Comparison of ENCODE assay signal across 8 cellular contexts in genomic region chr5:179345429-179346321, GRCh38. TPM values are rescaled to one million over a fixed set of nuclear protein-coding genes. Genes with fewer than 3 reads are reported as not detected.
A peak's percentile ranks its signal among the peaks of the same experiment; 100 is the strongest.
DNase-seq lines count a peak whose midpoint lies in the region; ATAC-seq and TF ChIP-seq lines count a peak whose summit lies in the region.

TSS of gene ADAMTS2 (minus strand) at chr5:179345461. CDS start at chr5:179345328, 133 bp downstream.

- CTCF ChIA-PET in activated CD4-positive, alpha-beta memory T cell treated with anti-CD3 and anti-CD28 coated beads for 36 hours (lab: Charles Lee), result no interaction called here
- CTCF ChIA-PET in activated CD4-positive, alpha-beta memory T cell treated with anti-CD3 and anti-CD28 coated beads, Interleukin-2, amount 10 ng/mL, durations not matched to agents 7 days and 5 days (lab: Charles Lee), result no interaction called here

- no peaks in the 10 kb centered on the region for H3K36me3 Mint-ChIP-seq in activated CD4-positive, alpha-beta memory T cell treated with anti-CD3 and anti-CD28 coated beads for 36 hours
- H3K36me3 Mint-ChIP-seq in activated CD4-positive, alpha-beta memory T cell treated with anti-CD3 and anti-CD28 coated beads, Interleukin-2, amount 10 ng/mL, durations not matched to agents 7 days and 5 days (ENCODE audit: low read depth), result no peaks in the 10 kb centered on the region
- H3K36me3 Mint-ChIP-seq in glutamatergic neuron (ENCODE audit: unreplicated experiment), result peaks cover 6% of the 10 kb centered on the region
- H3K36me3 Mint-ChIP-seq in osteocyte (ENCODE audit: unreplicated experiment), result no peaks in the 10 kb centered on the region

- H3K9me3 Mint-ChIP-seq in activated CD4-positive, alpha-beta memory T cell treated with anti-CD3 and anti-CD28 coated beads for 36 hours, result no peaks in the 10 kb centered on the region
- H3K9me3 Mint-ChIP-seq in activated CD4-positive, alpha-beta memory T cell treated with anti-CD3 and anti-CD28 coated beads, Interleukin-2, amount 10 ng/mL, durations not matched to agents 7 days and 5 days, result no peaks in the 10 kb centered on the region
- peaks cover 15% of the 10 kb centered on the region for H3K9me3 Mint-ChIP-seq in glutamatergic neuron (ENCODE audit: unreplicated experiment)
- no peaks in the 10 kb centered on the region for H3K9me3 Mint-ChIP-seq in osteocyte (ENCODE audit: unreplicated experiment)

- no peak for TF ChIP-seq CTCF in WI38 (IDR thresholded peaks at IDR 0.05; ENCODE audit: low read depth, low read length)
- no peak for TF ChIP-seq CTCF in glutamatergic neuron (IDR thresholded peaks at IDR 0.05; ENCODE audit: partially characterized antibody, unreplicated experiment)
- TF ChIP-seq CTCF in osteocyte (IDR thresholded peaks at IDR 0.05), result no peak

- DNase-seq in activated CD4-positive, alpha-beta memory T cell treated with anti-CD3 and anti-CD28 coated beads for 36 hours, result peak; percentile 16
- DNase-seq in activated CD4-positive, alpha-beta memory T cell treated with anti-CD3 and anti-CD28 coated beads, Interleukin-2, amount 10 ng/mL, durations not matched to agents 7 days and 5 days, result no peak
- peak; percentile 81 for DNase-seq in glutamatergic neuron
- no peak for DNase-seq in osteocyte (ENCODE audit: extremely low spot score, unreplicated experiment)

- peak within 1 kb of the TSS; percentile 90 for H3K4me3 ChIP-seq in WI38 (ENCODE audit: low read depth, low read length)

- no peak within 1 kb of the TSS for H3K27ac Mint-ChIP-seq in activated CD4-positive, alpha-beta memory T cell treated with anti-CD3 and anti-CD28 coated beads for 36 hours
- H3K27ac Mint-ChIP-seq in activated CD4-positive, alpha-beta memory T cell treated with anti-CD3 and anti-CD28 coated beads, Interleukin-2, amount 10 ng/mL, durations not matched to agents 7 days and 5 days, result no peak within 1 kb of the TSS
- H3K27ac Mint-ChIP-seq in glutamatergic neuron (ENCODE audit: unreplicated experiment) (no peak within 1 kb of the TSS), osteocyte (ENCODE audit: unreplicated experiment) (no peak within 1 kb of the TSS)

- H3K27me3 Mint-ChIP-seq in activated CD4-positive, alpha-beta memory T cell treated with anti-CD3 and anti-CD28 coated beads for 36 hours, result peaks cover 51% of the 10 kb centered on the region
- H3K27me3 Mint-ChIP-seq in activated CD4-positive, alpha-beta memory T cell treated with anti-CD3 and anti-CD28 coated beads, Interleukin-2, amount 10 ng/mL, durations not matched to agents 7 days and 5 days, result peaks cover 52% of the 10 kb centered on the region
- H3K27me3 Mint-ChIP-seq in glutamatergic neuron (ENCODE audit: unreplicated experiment), result peaks cover 24% of the 10 kb centered on the region
- peaks cover 44% of the 10 kb centered on the region for H3K27me3 Mint-ChIP-seq in osteocyte (ENCODE audit: unreplicated experiment)

- POLR2A ChIA-PET in activated CD4-positive, alpha-beta memory T cell treated with anti-CD3 and anti-CD28 coated beads for 36 hours (lab: Charles Lee), result no interaction called here
- POLR2A ChIA-PET in activated CD4-positive, alpha-beta memory T cell treated with anti-CD3 and anti-CD28 coated beads, Interleukin-2, amount 10 ng/mL, durations not matched to agents 7 days and 5 days (lab: Charles Lee), result no interaction called here

- intact Hi-C loops in activated CD4-positive, alpha-beta memory T cell treated with anti-CD3 and anti-CD28 coated beads for 36 hours (cut with micrococcal nuclease), result no loop called here

- no peak for ATAC-seq in GM19324 (IDR thresholded peaks at IDR 0.05; ENCODE audit: low FRiP score, unreplicated experiment)
- no peak for ATAC-seq in HG03354 (IDR thresholded peaks at IDR 0.05; ENCODE audit: poor library complexity, severe bottlenecking, unreplicated experiment)
- no peak for ATAC-seq in GM21528 (IDR thresholded peaks at IDR 0.05; ENCODE audit: low FRiP score, unreplicated experiment)

- peak within 1 kb of the TSS; percentile 11 for H3K4me3 Mint-ChIP-seq in activated CD4-positive, alpha-beta memory T cell treated with anti-CD3 and anti-CD28 coated beads for 36 hours
- no peak within 1 kb of the TSS for H3K4me3 Mint-ChIP-seq in activated CD4-positive, alpha-beta memory T cell treated with anti-CD3 and anti-CD28 coated beads, Interleukin-2, amount 10 ng/mL, durations not matched to agents 7 days and 5 days
- H3K4me3 Mint-ChIP-seq in glutamatergic neuron (ENCODE audit: unreplicated experiment), result peak within 1 kb of the TSS; percentile 60
- peak within 1 kb of the TSS; percentile 56 for H3K4me3 Mint-ChIP-seq in osteocyte (ENCODE audit: unreplicated experiment)

- H3K4me1 Mint-ChIP-seq in activated CD4-positive, alpha-beta memory T cell treated with anti-CD3 and anti-CD28 coated beads for 36 hours (ENCODE audit: low read depth), result peaks cover 7% of the 10 kb centered on the region
- H3K4me1 Mint-ChIP-seq in activated CD4-positive, alpha-beta memory T cell treated with anti-CD3 and anti-CD28 coated beads, Interleukin-2, amount 10 ng/mL, durations not matched to agents 7 days and 5 days, result peaks cover 6% of the 10 kb centered on the region
- peaks cover 18% of the 10 kb centered on the region for H3K4me1 Mint-ChIP-seq in glutamatergic neuron (ENCODE audit: low read depth, unreplicated experiment)
- peaks cover 8% of the 10 kb centered on the region for H3K4me1 Mint-ChIP-seq in osteocyte (ENCODE audit: unreplicated experiment)

RNA-seq across cellular contexts. Expression of gene ADAMTS2, which starts in this region (rescaled TPM):
- not detected for total RNA-seq in activated CD4-positive, alpha-beta memory T cell treated with anti-CD3 and anti-CD28 coated beads for 36 hours
- not detected for total RNA-seq in activated CD4-positive, alpha-beta memory T cell treated with anti-CD3 and anti-CD28 coated beads, Interleukin-2, amount 10 ng/mL, durations not matched to agents 7 days and 5 days
- total RNA-seq in glutamatergic neuron (ENCODE audit: unreplicated experiment) (23.5 TPM), osteocyte (10.7 and 12.2 TPM in 2 replicates)

Comparison
In these comparisons a context has a peak if more than half of its experiments do, and no peak if none do; other contexts are left out.
1. RNA of gene ADAMTS2 (total RNA-seq): 23.5 TPM in glutamatergic neuron (single experiment) and 10.7 to 12.2 TPM in osteocyte; not detected in activated CD4-positive, alpha-beta memory T cell treated with anti-CD3 and anti-CD28 coated beads for 36 hours and not detected in activated CD4-positive, alpha-beta memory T cell treated with anti-CD3 and anti-CD28 coated beads, Interleukin-2, amount 10 ng/mL, durations not matched to agents 7 days and 5 days; every median in the first group is over 10 times any median in the second.
2. Peak in DNase-seq in activated CD4-positive, alpha-beta memory T cell treated with anti-CD3 and anti-CD28 coated beads for 36 hours; RNA of the gene not detected or under 1 TPM.